In the genomic region with DNA sequence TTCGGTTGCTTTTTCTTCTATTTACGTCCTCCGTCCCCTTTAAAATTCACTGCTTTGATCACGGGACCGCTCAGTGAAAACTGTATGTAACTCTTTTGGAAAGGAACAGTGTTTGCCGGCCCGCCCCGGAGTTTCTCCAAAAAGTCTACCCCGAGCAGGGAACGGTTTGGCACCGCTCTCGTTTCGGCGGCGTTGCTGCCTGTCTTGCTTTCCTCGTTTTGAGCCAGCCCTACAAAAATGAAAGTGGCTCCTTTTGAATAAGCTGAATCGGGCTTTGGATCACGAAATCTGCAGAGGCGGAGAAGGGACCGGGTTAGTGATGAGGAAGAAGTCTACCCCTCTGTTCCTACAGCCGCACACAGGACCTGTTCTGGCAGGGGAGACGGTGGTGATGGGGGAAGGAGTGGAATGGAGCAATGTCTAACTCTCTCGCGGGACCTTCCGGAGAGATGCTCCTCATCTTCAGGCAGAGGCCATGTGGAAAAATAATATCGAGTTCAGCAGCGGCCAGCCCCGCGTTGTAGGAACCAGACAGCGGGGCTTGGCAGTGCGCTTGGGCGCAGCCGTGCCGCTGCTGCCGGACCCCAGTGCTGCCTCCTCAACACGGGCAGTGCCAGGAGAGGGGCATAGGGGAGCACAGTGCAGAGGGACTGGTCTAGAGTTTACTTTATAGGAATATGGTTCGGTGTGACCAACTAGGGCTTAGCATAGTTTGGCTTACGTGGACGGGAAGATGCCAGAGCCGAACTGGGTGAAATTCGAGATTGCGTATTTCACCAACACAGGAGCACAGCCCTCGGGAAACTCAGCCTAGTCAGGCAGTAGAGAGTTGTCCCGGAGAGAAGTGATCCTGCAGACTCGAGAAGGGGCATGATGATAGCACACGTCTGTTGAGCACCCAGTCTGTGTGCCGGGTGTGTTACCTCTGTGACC, we compare ENCODE assay signal across 8 cellular contexts. TPM values are rescaled to one million over a fixed set of nuclear protein-coding genes. Genes with fewer than 3 reads are reported as not detected.
A peak's percentile ranks its signal among the peaks of the same experiment; 100 is the strongest.
DNase-seq lines count a peak whose midpoint lies in the region; ATAC-seq and TF ChIP-seq lines count a peak whose summit lies in the region.

No MANE protein-coding gene starts in this region.

- DNase-seq in activated T-cell treated with anti-CD3 and anti-CD28 coated beads, Interleukin-2, amount 50 U/mL, for 4 hours: no peak
- no peak for DNase-seq in activated T-cell treated with anti-CD3 and anti-CD28 coated beads, Interleukin-2, amount 50 U/mL, for 1 hour
- peak; percentile 49 for DNase-seq in dedifferentiated amniotic fluid mesenchymal stem cell (ENCODE audit: extremely low spot score)
- peak; percentile 68 to 95 for DNase-seq in lower leg skin (ENCODE audit: low spot score in 2 of 2)
- DNase-seq in activated CD4-positive, CD25-positive, alpha-beta regulatory T cell treated with anti-CD3 and anti-CD28 coated beads, Interleukin-2, amount 50 U/mL, for 72 hours: no peak
- no peak for DNase-seq in activated CD4-positive, CD25-positive, alpha-beta regulatory T cell (lab: John Stamatoyannopoulos, UW)

- 5 to 12% methylated on average over 45 to 47 of the region's 47 CpGs for WGBS in lower leg skin, 2 donors

- intact Hi-C loops in lower leg skin (cut with DNase I; ENCODE audit: low total_unique reads): no loop called here

- ATAC-seq in activated T-cell treated with anti-CD3 and anti-CD28 coated beads, Interleukin-2, amount 50 U/mL, for 4 hours: peak; percentile 18 to 34
- ATAC-seq in HG02623 (IDR thresholded peaks at IDR 0.05; ENCODE audit: unreplicated experiment): no peak

- H3K4me3 Mint-ChIP-seq in activated T-cell treated with anti-CD3 and anti-CD28 coated beads, Interleukin-2, amount 50 U/mL, for 4 hours: peak overlapping the region; percentile 81

- H3K4me3 ChIP-seq in lower leg skin (ENCODE audit: low read depth, poor library complexity, severe bottlenecking): peak overlapping the region; percentile 51

- TF ChIP-seq CTCF in lower leg skin (IDR thresholded peaks at IDR 0.05): no peak

- H3K36me3 Mint-ChIP-seq in activated T-cell treated with anti-CD3 and anti-CD28 coated beads, Interleukin-2, amount 50 U/mL, for 4 hours (ENCODE audit: insufficient read depth): no peaks in the 10 kb centered on the region

- H3K27me3 Mint-ChIP-seq in activated T-cell treated with anti-CD3 and anti-CD28 coated beads, Interleukin-2, amount 50 U/mL, for 4 hours (ENCODE audit: low read depth): peaks cover 57% of the 10 kb centered on the region

- peak overlapping the region; percentile 86 for H3K27ac ChIP-seq in temporal lobe (ENCODE audit: low read depth, low read length)

- peaks cover 13% of the 10 kb centered on the region for H3K4me1 Mint-ChIP-seq in activated T-cell treated with anti-CD3 and anti-CD28 coated beads, Interleukin-2, amount 50 U/mL, for 4 hours (ENCODE audit: low read depth)

- TF ChIP-seq POLR2A in lower leg skin (IDR thresholded peaks at IDR 0.05): no peak

- no peaks in the 10 kb centered on the region for H3K9me3 Mint-ChIP-seq in activated T-cell treated with anti-CD3 and anti-CD28 coated beads, Interleukin-2, amount 50 U/mL, for 4 hours

RNA-seq across cellular contexts. Expression of gene HTRA1, which starts 1.4 kb away (rescaled TPM):
- total RNA-seq in activated T-cell treated with anti-CD3 and anti-CD28 coated beads, Interleukin-2, amount 50 U/mL, for 4 hours: under 1 TPM; 0.13 to 0.41 (median 0.26) TPM
- total RNA-seq in lower leg skin (100 to 1,000 TPM in 1 of 4 donors, 10 to 100 TPM in 3; 71.0 to 113 (median 84.1) TPM), temporal lobe (46.7 TPM)

RNA-seq across cellular contexts. Expression of gene ARMS2, which starts 8.3 kb away (rescaled TPM):
- total RNA-seq in activated T-cell treated with anti-CD3 and anti-CD28 coated beads, Interleukin-2, amount 50 U/mL, for 4 hours: not detected
- total RNA-seq in lower leg skin (not detected), temporal lobe (not detected)

Comparison
In these comparisons a context has a peak if more than half of its experiments do, and no peak if none do; other contexts are left out.
1. DNase-seq: peak in dedifferentiated amniotic fluid mesenchymal stem cell (single experiment) and lower leg skin (2 of 2); none in activated T-cell treated with anti-CD3 and anti-CD28 coated beads, Interleukin-2, amount 50 U/mL, for 4 hours (single experiment), activated T-cell treated with anti-CD3 and anti-CD28 coated beads, Interleukin-2, amount 50 U/mL, for 1 hour (single experiment), activated CD4-positive, CD25-positive, alpha-beta regulatory T cell treated with anti-CD3 and anti-CD28 coated beads, Interleukin-2, amount 50 U/mL, for 72 hours (single experiment) and activated CD4-positive, CD25-positive, alpha-beta regulatory T cell (0 of 4).
2. RNA of gene HTRA1, which starts 1.4 kb away (total RNA-seq): 71.0 to 113 TPM in lower leg skin and 46.7 TPM in temporal lobe (single experiment); 0.13 to 0.41 TPM in activated T-cell treated with anti-CD3 and anti-CD28 coated beads, Interleukin-2, amount 50 U/mL, for 4 hours; every median in the first group is over 10 times any median in the second.